In the genomic region with DNA sequence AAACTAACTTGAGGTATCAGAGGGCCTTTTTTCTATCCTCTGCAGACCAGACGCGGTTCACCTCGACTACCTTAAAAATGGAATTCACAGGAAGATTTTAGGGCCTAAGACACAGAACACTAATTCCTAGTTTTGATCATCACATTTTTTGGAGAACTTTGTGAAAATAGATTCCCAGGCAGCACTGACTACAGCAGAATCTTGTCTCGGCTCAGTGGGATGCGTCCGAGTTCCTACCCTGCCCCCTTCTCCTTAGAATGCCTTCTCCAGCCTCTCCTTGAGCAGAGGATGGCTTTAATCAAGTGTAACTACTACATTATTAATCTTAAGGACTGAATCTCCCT, we compare ENCODE assay signal across 8 cellular contexts. TPM values are rescaled to one million over a fixed set of nuclear protein-coding genes. Genes with fewer than 3 reads are reported as not detected.
DNase-seq lines count a peak whose midpoint lies in the region; ATAC-seq and TF ChIP-seq lines count a peak whose summit lies in the region.

No MANE protein-coding gene starts in this region.

- peaks cover 0 to 3% of the 10 kb centered on the region in 2 donors for H3K9me3 ChIP-seq in ascending aorta
- no peaks in the 10 kb centered on the region for H3K9me3 ChIP-seq in liver (ENCODE audit: control insufficient read depth in 4 of 4, low read length in 3 of 4)
- H3K9me3 ChIP-seq in tibial artery: no peaks in the 10 kb centered on the region

- DNase-seq in activated CD8-positive, alpha-beta memory T cell treated with anti-CD3 and anti-CD28 coated beads, Interleukin-2, amount 10 ng/mL, durations not matched to agents 7 days and 5 days: no peak
- no peak for DNase-seq in activated CD8-positive, alpha-beta memory T cell treated with anti-CD3 and anti-CD28 coated beads, Interleukin-2, amount 50 U/mL, for 4 hours
- DNase-seq in ascending aorta (ENCODE audit: low spot score in 2 of 2) (no peak), tibial artery (no peak), NCI-H345 (lab: John Stamatoyannopoulos, UW) (no peak)

- peaks cover 3% of the 10 kb centered on the region for H3K36me3 Mint-ChIP-seq in activated CD8-positive, alpha-beta memory T cell treated with anti-CD3 and anti-CD28 coated beads, Interleukin-2, amount 10 ng/mL, durations not matched to agents 7 days and 5 days

- peaks cover 35% of the 10 kb centered on the region for H3K4me1 Mint-ChIP-seq in activated CD8-positive, alpha-beta memory T cell treated with anti-CD3 and anti-CD28 coated beads, Interleukin-2, amount 10 ng/mL, durations not matched to agents 7 days and 5 days

- no peaks in the 10 kb centered on the region for H3K36me3 ChIP-seq in ascending aorta
- H3K36me3 ChIP-seq in liver (ENCODE audit: control insufficient read depth in 4 of 4, insufficient read depth in 3 of 4, low read depth in 1 of 4, low read length in 3 of 4): peaks cover 0 to 1% (median 0%) of the 10 kb centered on the region in 4 donors
- H3K36me3 ChIP-seq in tibial artery: no peaks in the 10 kb centered on the region

- intact Hi-C loops in ascending aorta (cut with DNase I): loop anchor here (2.0 to 10.0 kb wide), 5 partner anchors 102 to 1520 kb away; a partner anchor contains a TSS
- intact Hi-C loops in tibial artery (cut with DNase I; ENCODE audit: low total_unique reads): loop anchor here (10.0 kb wide), 2 partner anchors 420 to 590 kb away; a partner anchor contains a TSS

- no peak for ATAC-seq in activated CD8-positive, alpha-beta memory T cell treated with anti-CD3 and anti-CD28 coated beads, Interleukin-2, amount 10 ng/mL, durations not matched to agents 7 days and 5 days
- ATAC-seq in HG03432 (IDR thresholded peaks at IDR 0.05; ENCODE audit: unreplicated experiment) (no peak), GM19452 (IDR thresholded peaks at IDR 0.05; ENCODE audit: unreplicated experiment) (no peak)

- H3K27ac ChIP-seq in ascending aorta (peak overlapping the region; percentile 96 to 97), liver (ENCODE audit: low read depth in 1 of 2, low read length in 2 of 2) (peak overlapping the region; percentile 88 to 93), tibial artery (peak overlapping the region; percentile 94 to 96)

- no peak for TF ChIP-seq RAD21 in liver (IDR thresholded peaks at IDR 0.05)

- 48% methylated on average over 6 of the region's 6 CpGs for WGBS in liver

- peaks cover 3 to 8% of the 10 kb centered on the region in 2 donors for H3K4me1 ChIP-seq in ascending aorta
- H3K4me1 ChIP-seq in liver (ENCODE audit: control insufficient read depth in 4 of 4, insufficient read depth in 4 of 4, low read length in 3 of 4): peaks cover 0 to 7% (median 3%) of the 10 kb centered on the region in 4 donors
- peaks cover 0 to 10% (median 5%) of the 10 kb centered on the region in 4 donors for H3K4me1 ChIP-seq in tibial artery

- no peak for TF ChIP-seq CTCF in ascending aorta (IDR thresholded peaks at IDR 0.05)
- TF ChIP-seq CTCF in liver (IDR thresholded peaks at IDR 0.05; ENCODE audit: low read depth, low read length, missing input control): no peak
- no peak for TF ChIP-seq CTCF in tibial artery (IDR thresholded peaks at IDR 0.05)

- H3K9ac ChIP-seq in liver (ENCODE audit: low read depth in 1 of 2, low read length in 2 of 2): peak overlapping the region in 1 of 2 donors; percentile 37

- peak overlapping the region; percentile 92 for H3K4me3 Mint-ChIP-seq in activated CD8-positive, alpha-beta memory T cell treated with anti-CD3 and anti-CD28 coated beads, Interleukin-2, amount 10 ng/mL, durations not matched to agents 7 days and 5 days

- no peaks in the 10 kb centered on the region for H3K9me3 Mint-ChIP-seq in activated CD8-positive, alpha-beta memory T cell treated with anti-CD3 and anti-CD28 coated beads, Interleukin-2, amount 10 ng/mL, durations not matched to agents 7 days and 5 days (ENCODE audit: low read depth)

- H3K27me3 Mint-ChIP-seq in activated CD8-positive, alpha-beta memory T cell treated with anti-CD3 and anti-CD28 coated beads, Interleukin-2, amount 10 ng/mL, durations not matched to agents 7 days and 5 days: no peaks in the 10 kb centered on the region

- H3K27ac Mint-ChIP-seq in activated CD8-positive, alpha-beta memory T cell treated with anti-CD3 and anti-CD28 coated beads, Interleukin-2, amount 10 ng/mL, durations not matched to agents 7 days and 5 days: peak overlapping the region; percentile 98

- no peaks in the 10 kb centered on the region for H3K27me3 ChIP-seq in ascending aorta
- no peaks in the 10 kb centered on the region for H3K27me3 ChIP-seq in liver (ENCODE audit: control insufficient read depth in 4 of 4, insufficient read depth in 4 of 4, low read length in 3 of 4)
- H3K27me3 ChIP-seq in tibial artery: no peaks in the 10 kb centered on the region

- CTCF ChIA-PET in activated CD8-positive, alpha-beta memory T cell treated with anti-CD3 and anti-CD28 coated beads, Interleukin-2, amount 10 ng/mL, durations not matched to agents 7 days and 5 days (lab: Charles Lee): no interaction called here

- H3K4me3 ChIP-seq in ascending aorta (peak overlapping the region; percentile 7 to 83), liver (ENCODE audit: low read depth in 1 of 3, low read length in 3 of 3) (peak overlapping the region in 2 of 3 donors; percentile 74 to 78), tibial artery (peak overlapping the region; percentile 71 to 86)

TF ChIP-seq in liver, 16 proteins besides CTCF, POLR2A, EP300 and RAD21 (continues in another document):
- TF ChIP-seq NR2F2 (IDR thresholded peaks at IDR 0.05): no peak
- TF ChIP-seq, protein P1, sequence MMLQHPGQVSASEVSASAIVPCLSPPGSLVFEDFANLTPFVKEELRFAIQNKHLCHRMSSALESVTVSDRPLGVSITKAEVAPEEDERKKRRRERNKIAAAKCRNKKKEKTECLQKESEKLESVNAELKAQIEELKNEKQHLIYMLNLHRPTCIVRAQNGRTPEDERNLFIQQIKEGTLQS (IDR thresholded peaks at IDR 0.05): no peak
- no peak for TF ChIP-seq HNF4A (conservative IDR thresholded peaks at IDR 0.05)
- peak; percentile 3 for TF ChIP-seq SP1 (IDR thresholded peaks at IDR 0.05)
- TF ChIP-seq, protein P2, sequence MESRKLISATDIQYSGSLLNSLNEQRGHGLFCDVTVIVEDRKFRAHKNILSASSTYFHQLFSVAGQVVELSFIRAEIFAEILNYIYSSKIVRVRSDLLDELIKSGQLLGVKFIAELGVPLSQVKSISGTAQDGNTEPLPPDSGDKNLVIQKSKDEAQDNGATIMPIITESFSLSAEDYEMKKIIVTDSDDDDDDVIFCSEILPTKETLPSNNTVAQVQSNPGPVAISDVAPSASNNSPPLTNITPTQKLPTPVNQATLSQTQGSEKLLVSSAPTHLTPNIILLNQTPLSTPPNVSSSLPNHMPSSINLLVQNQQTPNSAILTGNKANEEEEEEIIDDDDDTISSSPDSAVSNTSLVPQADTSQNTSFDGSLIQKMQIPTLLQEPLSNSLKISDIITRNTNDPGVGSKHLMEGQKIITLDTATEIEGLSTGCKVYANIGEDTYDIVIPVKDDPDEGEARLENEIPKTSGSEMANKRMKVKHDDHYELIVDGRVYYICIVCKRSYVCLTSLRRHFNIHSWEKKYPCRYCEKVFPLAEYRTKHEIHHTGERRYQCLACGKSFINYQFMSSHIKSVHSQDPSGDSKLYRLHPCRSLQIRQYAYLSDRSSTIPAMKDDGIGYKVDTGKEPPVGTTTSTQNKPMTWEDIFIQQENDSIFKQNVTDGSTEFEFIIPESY (IDR thresholded peaks at IDR 0.05): peak; percentile 46

RNA-seq across cellular contexts. Expression of a gene that starts 0.4 kb away (rescaled TPM):
- 10 to 100 TPM; 10.5 to 17.4 TPM for total RNA-seq in activated CD8-positive, alpha-beta memory T cell treated with anti-CD3 and anti-CD28 coated beads, Interleukin-2, amount 10 ng/mL, durations not matched to agents 7 days and 5 days
- total RNA-seq in ascending aorta (260 TPM), liver (100 to 1,000 TPM in 1 of 2 donors, 10 to 100 TPM in 1; 55.1 to 207 TPM)
- polyA plus RNA-seq in liver: under 1 TPM in 1 of 2 donors, not detected in 1; 0.85 TPM

RNA-seq across cellular contexts. Expression of a gene that starts 4.1 kb away (rescaled TPM):
- under 1 TPM; 0.49 to 0.76 TPM for total RNA-seq in activated CD8-positive, alpha-beta memory T cell treated with anti-CD3 and anti-CD28 coated beads, Interleukin-2, amount 10 ng/mL, durations not matched to agents 7 days and 5 days
- total RNA-seq in ascending aorta (0.32 TPM), liver (1 to 10 TPM; 1.3 to 2.3 TPM)
- polyA plus RNA-seq in liver: 1 to 10 TPM; 1.4 to 1.7 TPM

RNA-seq across cellular contexts. Expression of a gene that starts 7.9 kb away (rescaled TPM):
- 10 to 100 TPM; 15.3 to 16.9 TPM for total RNA-seq in activated CD8-positive, alpha-beta memory T cell treated with anti-CD3 and anti-CD28 coated beads, Interleukin-2, amount 10 ng/mL, durations not matched to agents 7 days and 5 days
- total RNA-seq in ascending aorta: 3.9 TPM
- total RNA-seq in liver: 10 to 100 TPM; 11.3 to 11.6 TPM
- 1 to 10 TPM; 4.2 to 6.9 TPM for polyA plus RNA-seq in liver

RNA-seq across cellular contexts. Expression of a gene that starts 47.4 kb away (rescaled TPM):
- under 1 TPM; 0.23 to 0.35 TPM for total RNA-seq in activated CD8-positive, alpha-beta memory T cell treated with anti-CD3 and anti-CD28 coated beads, Interleukin-2, amount 10 ng/mL, durations not matched to agents 7 days and 5 days
- total RNA-seq in ascending aorta (not detected), liver (under 1 TPM in 1 of 2 donors, not detected in 1; 0.09 TPM)
- polyA plus RNA-seq in liver: not detected

RNA-seq across cellular contexts. Expression of a gene that starts 47.5 kb away (rescaled TPM):
- total RNA-seq in activated CD8-positive, alpha-beta memory T cell treated with anti-CD3 and anti-CD28 coated beads, Interleukin-2, amount 10 ng/mL, durations not matched to agents 7 days and 5 days: 1 to 10 TPM; 7.2 to 9.6 TPM
- total RNA-seq in ascending aorta (3.5 TPM), liver (1 to 10 TPM in 1 of 2 donors, under 1 TPM in 1; 0.42 to 2.8 TPM)
- polyA plus RNA-seq in liver: 1 to 10 TPM in 1 of 2 donors, under 1 TPM in 1; 0.22 to 1.3 TPM
